Comparison of ENCODE assay signal across 11 cellular contexts in the genomic region with DNA sequence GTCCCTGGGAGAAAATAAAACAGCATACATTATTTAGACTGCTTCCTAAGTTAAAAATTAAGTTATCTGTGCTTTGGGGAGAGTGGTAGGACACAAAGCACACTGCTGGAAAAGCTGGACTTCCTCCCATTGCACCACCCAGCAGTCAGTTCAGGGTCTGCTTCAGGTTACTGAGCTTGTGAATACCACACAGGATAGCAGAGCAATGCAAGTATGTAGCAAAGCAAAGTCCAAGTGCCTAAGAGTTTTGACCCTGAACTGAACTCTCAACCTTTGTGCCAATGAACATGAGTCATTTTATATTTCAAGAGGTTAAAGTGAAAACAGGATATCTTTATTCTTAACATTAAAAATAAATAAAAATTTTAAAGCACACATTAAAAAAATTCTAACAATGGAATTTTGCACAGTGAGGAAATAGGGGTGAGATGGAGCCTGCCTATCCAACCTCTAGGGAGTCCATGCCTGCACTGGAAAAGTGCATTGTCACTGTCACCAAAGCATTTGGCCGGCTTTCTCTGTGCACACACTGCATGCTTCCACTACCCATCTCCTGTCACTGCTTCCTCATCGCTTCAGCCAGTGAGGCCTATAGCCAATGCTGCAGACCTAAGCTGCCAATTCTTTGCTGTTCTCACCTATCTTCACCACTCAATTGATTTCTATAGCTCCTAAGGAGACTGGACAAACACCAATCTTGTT. TPM values are rescaled to one million over a fixed set of nuclear protein-coding genes. Genes with fewer than 3 reads are reported as not detected.
A peak's percentile ranks its signal among the peaks of the same experiment; 100 is the strongest.
DNase-seq lines count a peak whose midpoint lies in the region; ATAC-seq and TF ChIP-seq lines count a peak whose summit lies in the region.
"Had no signal": no experiment of that assay in that cellular context is flagged by ENCODE, and none has a peak within 500 bp of the region (broad histone marks: within the 10 kb centered on the region; RNA-seq: fewer than 3 reads in every experiment).

No MANE protein-coding gene starts in this region.

- H3K9me3 ChIP-seq in heart right ventricle: no peaks in the 10 kb centered on the region
- H3K9me3 ChIP-seq in right atrium auricular region: no peaks in the 10 kb centered on the region
- H3K9me3 ChIP-seq in adipocyte (ENCODE audit: control insufficient read depth, low read length): no peaks in the 10 kb centered on the region

- WGBS in heart right ventricle, 2 donors: 41 to 75% methylated on average over 2 of the region's 2 CpGs

- DNase-seq in heart right ventricle: peak in 1 of 2 donors; percentile 12
- no peak for DNase-seq in right atrium auricular region (ENCODE audit: low spot score)
- peak; percentile 7 for DNase-seq in adipocyte (ENCODE audit: low read depth)
- DNase-seq in iris pigment epithelial cell (ENCODE audit: low read depth): peak; percentile 40
- DNase-seq in stimulated activated CD4-positive, alpha-beta T cell treated with anti-CD3 and anti-CD28 coated beads, Interleukin-15, amount 100 ng/mL, for 24 hours: no peak
- DNase-seq in activated effector memory CD4-positive, alpha-beta T cell treated with Interleukin-2 at 50 U/mL for 16 hours: no peak
- DNase-seq in NCI-H2171 (lab: John Stamatoyannopoulos, UW): no peak
- DNase-seq: activated T-cell treated with anti-CD3 and anti-CD28 coated beads, Interleukin-2, amount 50 U/mL, for 4 hours; NCI-H526 treated with DMSO at 0.1 percent for 48 hours; T1000 had no signal

- H3K4me3 ChIP-seq in heart right ventricle: no peak overlapping the region
- no peak overlapping the region for H3K4me3 ChIP-seq in right atrium auricular region
- no peak overlapping the region for H3K4me3 ChIP-seq in adipocyte (ENCODE audit: low read length)

- H3K4me1 ChIP-seq in heart right ventricle (peaks cover 0 to 17% (median 8%) of the 10 kb centered on the region in 9 donors), right atrium auricular region (peaks cover 0 to 5% of the 10 kb centered on the region in 2 donors), adipocyte (ENCODE audit: control insufficient read depth, insufficient read depth, low read length) (peaks cover 23% of the 10 kb centered on the region)

- ATAC-seq in heart right ventricle: peak in 7 of 8 donors; percentile 55 to 85 (median 67)
- no peak for ATAC-seq in HG03457 (IDR thresholded peaks at IDR 0.05; ENCODE audit: unreplicated experiment)
- ATAC-seq: activated T-cell treated with anti-CD3 and anti-CD28 coated beads, Interleukin-2, amount 50 U/mL, for 4 hours had no signal

- H3K27ac ChIP-seq in heart right ventricle (peak overlapping the region in 1 of 10 donors; percentile 34), right atrium auricular region (no peak overlapping the region)

- no peak for TF ChIP-seq CTCF in heart right ventricle (IDR thresholded peaks at IDR 0.05)
- no peak for TF ChIP-seq CTCF in right atrium auricular region (IDR thresholded peaks at IDR 0.05)

- H3K9ac ChIP-seq in adipocyte (ENCODE audit: low read length): no peak overlapping the region

- intact Hi-C loops in heart right ventricle (cut with DNase I): no loop called here

- H3K27me3 ChIP-seq in heart right ventricle: no peaks in the 10 kb centered on the region
- H3K27me3 ChIP-seq in right atrium auricular region: no peaks in the 10 kb centered on the region
- H3K27me3 ChIP-seq in adipocyte (replicated peaks; ENCODE audit: control insufficient read depth, insufficient read depth, low read length): no peaks in the 10 kb centered on the region

- H3K36me3 ChIP-seq in heart right ventricle: no peaks in the 10 kb centered on the region
- no peaks in the 10 kb centered on the region for H3K36me3 ChIP-seq in right atrium auricular region
- H3K36me3 ChIP-seq in adipocyte (ENCODE audit: control insufficient read depth, insufficient read depth, low read length, severe bottlenecking): no peaks in the 10 kb centered on the region

RNA-seq across cellular contexts. Expression of a gene that starts 50.9 kb away (rescaled TPM):
- 10 to 100 TPM in 1 of 10 donors, 1 to 10 TPM in 6, under 1 TPM in 3; 0.57 to 10.5 (median 4.1) TPM for total RNA-seq in heart right ventricle
- polyA plus RNA-seq in heart right ventricle: under 1 TPM; 0.22 to 0.33 TPM
- total RNA-seq in right atrium auricular region: 1 to 10 TPM; 1.0 to 2.9 TPM

Comparison
In these comparisons a context has a peak if more than half of its experiments do, and no peak if none do; other contexts are left out.
1. DNase-seq: peak in adipocyte (single experiment) and iris pigment epithelial cell (single experiment); none in right atrium auricular region (single experiment), stimulated activated CD4-positive, alpha-beta T cell treated with anti-CD3 and anti-CD28 coated beads, Interleukin-15, amount 100 ng/mL, for 24 hours (single experiment), activated effector memory CD4-positive, alpha-beta T cell treated with Interleukin-2 at 50 U/mL for 16 hours (single experiment) and NCI-H2171 (single experiment).